ENCODE assay signal across 8 cellular contexts in genomic region chr1:93692983-93693591, GRCh38. TPM values are rescaled to one million over a fixed set of nuclear protein-coding genes. Genes with fewer than 3 reads are reported as not detected.
DNase-seq lines count a peak whose midpoint lies in the region; ATAC-seq and TF ChIP-seq lines count a peak whose summit lies in the region.

No MANE protein-coding gene starts in this region.

- no peak overlapping the region for H3K4me3 Mint-ChIP-seq in CD14-positive monocyte
- peak overlapping the region; percentile 37 for H3K4me3 Mint-ChIP-seq in activated T-cell treated with anti-CD3 and anti-CD28 coated beads, Interleukin-2, amount 50 U/mL, for 24 hours

- peak overlapping the region in 3 of 7 donors; percentile 66 to 86 (median 74) for H3K27ac Mint-ChIP-seq in CD14-positive monocyte
- H3K27ac Mint-ChIP-seq in activated T-cell treated with anti-CD3 and anti-CD28 coated beads, Interleukin-2, amount 50 U/mL, for 24 hours: peak overlapping the region; percentile 96

- no peaks in the 10 kb centered on the region for H3K9me3 ChIP-seq in testis

- intact Hi-C loops in CD14-positive monocyte (cut with micrococcal nuclease) (loop anchor here in 1 of 2 donors (5.0 kb wide), 1 partner anchor 154 kb away; no protein-coding TSS in a partner anchor), testis (cut with DNase I; ENCODE audit: low total_unique reads) (no loop called here), Right ventricle myocardium inferior (cut with DNase I) (no loop called here)

- no peak overlapping the region for H3K27ac ChIP-seq in testis

- peaks cover 17% of the 10 kb centered on the region for H3K4me1 Mint-ChIP-seq in CD14-positive monocyte
- H3K4me1 Mint-ChIP-seq in activated T-cell treated with anti-CD3 and anti-CD28 coated beads, Interleukin-2, amount 50 U/mL, for 24 hours (ENCODE audit: low read depth): no peaks in the 10 kb centered on the region

- DNase-seq in CD14-positive monocyte (ENCODE audit: low spot score) (peak; percentile 71), left kidney (ENCODE audit: low read depth, low spot score) (peak; percentile 72), testis (no peak), Right ventricle myocardium inferior (ENCODE audit: missing footprints) (no peak), DMS153 (lab: John Stamatoyannopoulos, UW) (no peak)
- DNase-seq in activated T-cell treated with anti-CD3 and anti-CD28 coated beads, Interleukin-2, amount 50 U/mL, for 24 hours: peak; percentile 68

- H3K36me3 Mint-ChIP-seq in CD14-positive monocyte: no peaks in the 10 kb centered on the region
- no peaks in the 10 kb centered on the region for H3K36me3 Mint-ChIP-seq in activated T-cell treated with anti-CD3 and anti-CD28 coated beads, Interleukin-2, amount 50 U/mL, for 24 hours (ENCODE audit: low read depth)

- H3K4me3 ChIP-seq in testis: no peak overlapping the region

- 80 to 91% methylated on average over 7 of the region's 7 CpGs for WGBS in testis, 2 donors

- no peaks in the 10 kb centered on the region for H3K4me1 ChIP-seq in testis

- H3K27me3 ChIP-seq in testis: no peaks in the 10 kb centered on the region

- no peaks in the 10 kb centered on the region for H3K36me3 ChIP-seq in testis (ENCODE audit: low read depth, missing control alignments)

- peaks cover 0 to 2% (median 2%) of the 10 kb centered on the region in 3 donors for H3K27me3 Mint-ChIP-seq in CD14-positive monocyte (ENCODE audit: low read depth in 3 of 3)
- H3K27me3 Mint-ChIP-seq in activated T-cell treated with anti-CD3 and anti-CD28 coated beads, Interleukin-2, amount 50 U/mL, for 24 hours: peaks cover 13% of the 10 kb centered on the region

- TF ChIP-seq CTCF in CD14-positive monocyte (IDR thresholded peaks at IDR 0.05) (no peak), testis (IDR thresholded peaks at IDR 0.05) (no peak)

- no peaks in the 10 kb centered on the region for H3K9me3 Mint-ChIP-seq in CD14-positive monocyte
- no peaks in the 10 kb centered on the region for H3K9me3 Mint-ChIP-seq in activated T-cell treated with anti-CD3 and anti-CD28 coated beads, Interleukin-2, amount 50 U/mL, for 24 hours

- ATAC-seq in GM19351 (IDR thresholded peaks at IDR 0.05; ENCODE audit: unreplicated experiment): peak; percentile 76
- peak; percentile 59 for ATAC-seq in HG03280 (IDR thresholded peaks at IDR 0.05; ENCODE audit: unreplicated experiment)
- no peak for ATAC-seq in Right ventricle myocardium inferior

- TF ChIP-seq POLR2A in testis (IDR thresholded peaks at IDR 0.05): no peak

RNA-seq across cellular contexts. Expression of gene BCAR3, which starts 11.4 kb away (rescaled TPM):
- polyA plus RNA-seq in CD14-positive monocyte (under 1 TPM in 1 of 2 donors, not detected in 1; 0.05 TPM), testis (ENCODE audit: insufficient read depth, low read depth, low replicate concordance) (23.2 TPM)
- total RNA-seq in testis (10 to 100 TPM; 42.9 to 55.9 TPM), Right ventricle myocardium inferior (17.8 TPM)

Comparison
In these comparisons a context has a peak if more than half of its experiments do, and no peak if none do; other contexts are left out.
1. DNase-seq: peak in CD14-positive monocyte (single experiment), activated T-cell treated with anti-CD3 and anti-CD28 coated beads, Interleukin-2, amount 50 U/mL, for 24 hours (single experiment) and left kidney (single experiment); none in testis (single experiment), Right ventricle myocardium inferior (single experiment) and DMS153 (single experiment).